In the genomic region with DNA sequence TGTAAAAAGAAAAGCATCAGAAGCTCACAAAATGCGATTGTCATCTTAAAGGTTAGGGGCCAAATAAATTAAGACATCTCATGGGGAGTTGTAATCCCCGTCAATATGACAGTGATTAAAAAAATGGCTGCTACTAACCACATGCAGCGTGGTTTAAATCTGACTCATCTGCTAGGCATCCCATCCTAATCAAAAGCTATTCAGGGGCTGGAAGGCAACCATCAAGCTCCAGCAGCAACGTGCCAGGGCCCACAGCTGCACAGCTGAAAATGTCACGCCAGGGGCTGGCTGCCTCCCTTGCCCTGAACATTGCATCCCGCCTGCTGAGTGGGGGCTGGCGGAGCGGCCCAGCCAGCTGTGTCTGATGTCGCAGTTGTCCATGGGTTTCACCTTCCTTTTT, we compare ENCODE assay signal across 10 cellular contexts.
DNase-seq lines count a peak whose midpoint lies in the region; ATAC-seq and TF ChIP-seq lines count a peak whose summit lies in the region.
"Had no signal": no experiment of that assay in that cellular context is flagged by ENCODE, and none has a peak within 500 bp of the region (broad histone marks: within the 10 kb centered on the region; RNA-seq: fewer than 3 reads in every experiment).

No MANE protein-coding gene starts in this region.

- no peaks in the 10 kb centered on the region for H3K27me3 ChIP-seq in esophagus muscularis mucosa

- peak overlapping the region; percentile 0 to 42 (median 15) for H3K27ac ChIP-seq in esophagus muscularis mucosa (replicated peaks in 1 of 4)

- no peak overlapping the region for H3K4me3 ChIP-seq in esophagus muscularis mucosa

- TF ChIP-seq EP300 in esophagus muscularis mucosa (IDR thresholded peaks at IDR 0.05) = no peak

- CTCF ChIA-PET in GM10248 (lab: Yijun Ruan, JAX) = interaction anchor here (0.9 to 1.2 kb wide), 4 partner anchors 8 to 43 kb away, joined by 3 read pairs; no protein-coding TSS in a partner anchor

- no peaks in the 10 kb centered on the region for H3K36me3 ChIP-seq in esophagus muscularis mucosa

- 58% methylated on average over 9 of the region's 9 CpGs for WGBS in esophagus muscularis mucosa

- no peak for TF ChIP-seq CTCF in esophagus muscularis mucosa (IDR thresholded peaks at IDR 0.05)
- TF ChIP-seq CTCF in GM10248 (IDR thresholded peaks at IDR 0.05; ENCODE audit: control extremely low read depth, extremely low read depth, low read depth, missing control alignments) = no peak

- no peak for TF ChIP-seq POLR2A in esophagus muscularis mucosa (IDR thresholded peaks at IDR 0.05; ENCODE audit: low read depth)

- peaks cover 0 to 13% (median 10%) of the 10 kb centered on the region in 4 donors for H3K4me1 ChIP-seq in esophagus muscularis mucosa

- intact Hi-C loops in esophagus muscularis mucosa (cut with DNase I) = no loop called here

- DNase-seq in AG08395 (ENCODE audit: low spot score) (peak; percentile 94), NCI-H446 (lab: John Stamatoyannopoulos, UW) (peak; percentile 18 to 87), esophagus muscularis mucosa (ENCODE audit: extremely low spot score) (no peak), midbrain (lab: John Stamatoyannopoulos, UW) (peak; percentile 62), GM10248 (ENCODE audit: extremely low spot score) (no peak), NCI-H2081 treated with DMSO at 0.1 percent for 48 hours (lab: John Stamatoyannopoulos, UW) (no peak), cerebellum (ENCODE audit: low spot score) (no peak)
- DNase-seq: central memory CD4-positive, alpha-beta T cell; stimulated activated CD4-positive, alpha-beta T cell treated with anti-CD3 and anti-CD28 coated beads, Interleukin-1b, Interleukin-23, amount 100 ng/mL, for 48 hours had no signal

- no peaks in the 10 kb centered on the region for H3K9me3 ChIP-seq in esophagus muscularis mucosa

- POLR2A ChIA-PET in GM10248 (lab: Yijun Ruan, JAX) = no interaction called here

- ATAC-seq in GM21737 (IDR thresholded peaks at IDR 0.05; ENCODE audit: unreplicated experiment) = no peak

Comparison
In these comparisons a context has a peak if more than half of its experiments do, and no peak if none do; other contexts are left out.
1. DNase-seq: peak in AG08395 (single experiment), NCI-H446 (2 of 2) and midbrain (single experiment); none in esophagus muscularis mucosa (single experiment), GM10248 (single experiment), NCI-H2081 treated with DMSO at 0.1 percent for 48 hours (single experiment) and cerebellum (single experiment).